In the genomic region with DNA sequence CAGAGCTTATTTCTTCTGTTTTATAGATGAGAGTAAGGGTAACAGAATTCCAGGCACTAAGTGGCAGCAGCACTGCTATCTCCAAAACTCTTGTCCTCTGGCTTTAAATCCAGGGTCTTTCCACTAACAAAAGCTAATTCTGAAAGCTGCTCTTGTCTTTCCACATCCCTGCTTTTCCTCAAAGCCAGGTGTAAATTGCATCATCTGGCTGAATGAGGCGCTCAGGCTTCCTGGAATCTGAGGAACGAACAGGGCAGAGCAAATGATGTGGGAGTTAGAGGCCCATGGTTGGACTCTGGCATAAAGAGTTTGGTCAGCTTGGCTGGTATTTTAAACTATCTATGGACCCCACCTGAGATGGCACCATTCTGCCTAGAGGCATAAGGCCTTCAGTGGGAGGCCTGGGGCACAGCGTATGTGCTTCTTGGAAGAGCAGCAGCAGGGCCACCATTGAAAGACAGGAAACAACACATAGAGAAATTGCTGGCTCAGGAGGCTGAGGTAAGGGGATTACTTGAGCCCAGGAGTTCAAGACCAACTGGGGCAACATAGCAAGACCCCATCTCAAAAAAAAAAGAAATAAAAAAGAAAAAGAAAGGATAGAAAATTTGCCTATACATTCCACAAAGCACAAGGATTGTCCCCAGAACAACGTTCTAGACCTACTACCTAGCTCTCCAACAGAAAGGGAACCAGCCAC, we compare ENCODE assay signal across 24 cellular contexts. TPM values are rescaled to one million over a fixed set of nuclear protein-coding genes. Genes with fewer than 3 reads are reported as not detected.
DNase-seq lines count a peak whose midpoint lies in the region; ATAC-seq, FAIRE-seq and TF ChIP-seq lines count a peak whose summit lies in the region.
"Had no signal": no experiment of that assay in that cellular context is flagged by ENCODE, and none has a peak within 500 bp of the region (broad histone marks: within the 10 kb centered on the region; RNA-seq: fewer than 3 reads in every experiment).

No MANE protein-coding gene starts in this region.

- H3K27ac Mint-ChIP-seq in glutamatergic neuron (ENCODE audit: unreplicated experiment) (no peak overlapping the region), neural progenitor cell (no peak overlapping the region)
- H3K27ac Mint-ChIP-seq: activated CD4-positive, alpha-beta memory T cell treated with anti-CD3 and anti-CD28 coated beads, Interleukin-2, amount 10 ng/mL, durations not matched to agents 7 days and 5 days; activated naive CD8-positive, alpha-beta T cell treated with anti-CD3 and anti-CD28 coated beads, Interleukin-2, amount 10 ng/mL, durations not matched to agents 7 days and 5 days; activated T-cell treated with anti-CD3 and anti-CD28 coated beads, Interleukin-2, amount 50 U/mL, for 72 hours; T-cell had no signal

- H4K20me1 ChIP-seq in neural progenitor cell (ENCODE audit: low read depth): peaks cover 34% of the 10 kb centered on the region

- H3K9me3 Mint-ChIP-seq in glutamatergic neuron (ENCODE audit: unreplicated experiment) (peaks cover 12% of the 10 kb centered on the region), neural progenitor cell (no peaks in the 10 kb centered on the region)
- H3K9me3 Mint-ChIP-seq: activated CD4-positive, alpha-beta memory T cell treated with anti-CD3 and anti-CD28 coated beads, Interleukin-2, amount 10 ng/mL, durations not matched to agents 7 days and 5 days; activated naive CD8-positive, alpha-beta T cell treated with anti-CD3 and anti-CD28 coated beads, Interleukin-2, amount 10 ng/mL, durations not matched to agents 7 days and 5 days; activated T-cell treated with anti-CD3 and anti-CD28 coated beads, Interleukin-2, amount 50 U/mL, for 72 hours; T-cell had no signal

- H3K4me1 ChIP-seq in neural progenitor cell: peaks cover 34% of the 10 kb centered on the region

- peaks cover 35% of the 10 kb centered on the region for H3F3A ChIP-seq in neural progenitor cell (ENCODE audit: low read depth)

- H3K4me3 Mint-ChIP-seq in glutamatergic neuron (ENCODE audit: unreplicated experiment) (peak overlapping the region; percentile 10), neural progenitor cell (peak overlapping the region; percentile 7)
- H3K4me3 Mint-ChIP-seq: activated CD4-positive, alpha-beta memory T cell treated with anti-CD3 and anti-CD28 coated beads, Interleukin-2, amount 10 ng/mL, durations not matched to agents 7 days and 5 days; activated naive CD8-positive, alpha-beta T cell treated with anti-CD3 and anti-CD28 coated beads, Interleukin-2, amount 10 ng/mL, durations not matched to agents 7 days and 5 days; activated T-cell treated with anti-CD3 and anti-CD28 coated beads, Interleukin-2, amount 50 U/mL, for 72 hours had no signal

- peaks cover 16% of the 10 kb centered on the region for H3K4me1 Mint-ChIP-seq in glutamatergic neuron (ENCODE audit: low read depth, unreplicated experiment)
- peaks cover 38% of the 10 kb centered on the region for H3K4me1 Mint-ChIP-seq in neural progenitor cell

- no peak for FAIRE-seq in frontal cortex (lab: Jason Lieb, UNC)
- FAIRE-seq: GM12892 had no signal

- ATAC-seq in HG03469 (IDR thresholded peaks at IDR 0.05; ENCODE audit: unreplicated experiment): no peak
- ATAC-seq: activated T-cell treated with anti-CD3 and anti-CD28 coated beads, Interleukin-2, amount 50 U/mL, for 72 hours; T-cell had no signal

- DNase-seq in HT-29 (ENCODE audit: low spot score): peak; percentile 32
- DNase-seq in glutamatergic neuron: no peak
- DNase-seq in neural progenitor cell (ENCODE audit: low spot score): peak; percentile 83
- DNase-seq in SKM-1 treated with dmso at 0.1 percent for 144 hours (lab: John Stamatoyannopoulos, UW; ENCODE audit: unreplicated experiment): no peak
- no peak for DNase-seq in COLO668 (lab: John Stamatoyannopoulos, UW; ENCODE audit: unreplicated experiment)
- DNase-seq in frontal cortex (ENCODE audit: low spot score in 2 of 2): no peak
- DNase-seq: activated CD4-positive, alpha-beta memory T cell treated with anti-CD3 and anti-CD28 coated beads, Interleukin-2, amount 10 ng/mL, durations not matched to agents 7 days and 5 days; activated naive CD8-positive, alpha-beta T cell treated with anti-CD3 and anti-CD28 coated beads, Interleukin-2, amount 10 ng/mL, durations not matched to agents 7 days and 5 days; activated T-cell treated with anti-CD3 and anti-CD28 coated beads, Interleukin-2, amount 50 U/mL, for 72 hours; central memory CD4-positive, alpha-beta T cell; effector memory CD4-positive, alpha-beta T cell; GDM1; hippocampal formation; NCI-H1105; T-cell; WERI-Rb-1 had no signal

- no peaks in the 10 kb centered on the region for H3K9me3 ChIP-seq in neural progenitor cell (ENCODE audit: low read depth)

- H3K27me3 ChIP-seq in neural progenitor cell: peaks cover 84% of the 10 kb centered on the region

- H3K4me3 ChIP-seq in neural progenitor cell: no peak overlapping the region

- H3K4me2 ChIP-seq in neural progenitor cell: peak overlapping the region; percentile 98
- H3K4me2 ChIP-seq: KMS-11 had no signal

- H3K79me2 ChIP-seq in neural progenitor cell (ENCODE audit: low read depth): no peaks in the 10 kb centered on the region
- H3K79me2 ChIP-seq: parathyroid adenoma had no signal

- no peaks in the 10 kb centered on the region for H3K36me3 Mint-ChIP-seq in glutamatergic neuron (ENCODE audit: unreplicated experiment)
- no peaks in the 10 kb centered on the region for H3K36me3 Mint-ChIP-seq in neural progenitor cell
- H3K36me3 Mint-ChIP-seq: activated naive CD8-positive, alpha-beta T cell treated with anti-CD3 and anti-CD28 coated beads, Interleukin-2, amount 10 ng/mL, durations not matched to agents 7 days and 5 days had no signal

- no peak overlapping the region for H3K9ac ChIP-seq in neural progenitor cell
- H3K9ac ChIP-seq: KMS-11, parathyroid adenoma had no signal

- peak overlapping the region; percentile 54; the same call in 1 of the 2 replicates for H3K27ac ChIP-seq in VCaP
- H3K27ac ChIP-seq in neural progenitor cell: no peak overlapping the region
- H3K27ac ChIP-seq: KMS-11, parathyroid adenoma, WERI-Rb-1 had no signal

- no peaks in the 10 kb centered on the region for H3K36me3 ChIP-seq in neural progenitor cell
- H3K36me3 ChIP-seq: WERI-Rb-1 had no signal

- TF ChIP-seq CTCF in VCaP (conservative IDR thresholded peaks at IDR 0.05): no peak
- no peak for TF ChIP-seq CTCF in glutamatergic neuron (IDR thresholded peaks at IDR 0.05; ENCODE audit: partially characterized antibody, unreplicated experiment)
- TF ChIP-seq CTCF in neural progenitor cell (IDR thresholded peaks at IDR 0.05): no peak

- H2AFZ ChIP-seq in neural progenitor cell (replicated peaks): no peak overlapping the region
- H2AFZ ChIP-seq: parathyroid adenoma had no signal

- H3K27me3 Mint-ChIP-seq in glutamatergic neuron (ENCODE audit: unreplicated experiment) (peaks cover 10% of the 10 kb centered on the region), neural progenitor cell (ENCODE audit: insufficient read depth, low read depth) (peaks cover 25% of the 10 kb centered on the region)

RNA-seq across cellular contexts. Expression of a gene that starts 1.9 kb away (rescaled TPM):
- not detected in 2 replicates for total RNA-seq in HT-29 (2014; rRNA removed; shearing (Covaris generic))
- total RNA-seq in glutamatergic neuron (ENCODE audit: unreplicated experiment) (0.34 TPM), neural progenitor cell (ENCODE audit: low replicate concordance) (0.03 TPM in 1 of 2 replicates, not detected in the other), frontal cortex (0.82 TPM)
- total RNA-seq: activated CD4-positive, alpha-beta memory T cell treated with anti-CD3 and anti-CD28 coated beads, Interleukin-2, amount 10 ng/mL, durations not matched to agents 7 days and 5 days; H4 had no signal

RNA-seq across cellular contexts. Expression of a gene that starts 25.9 kb away (rescaled TPM):
- total RNA-seq in HT-29 (2014; rRNA removed; shearing (Covaris generic)): not detected in 2 replicates
- total RNA-seq in glutamatergic neuron (ENCODE audit: unreplicated experiment) (not detected), neural progenitor cell (ENCODE audit: low replicate concordance) (0.03 and 0.41 TPM in 2 replicates), frontal cortex (not detected)
- total RNA-seq: activated CD4-positive, alpha-beta memory T cell treated with anti-CD3 and anti-CD28 coated beads, Interleukin-2, amount 10 ng/mL, durations not matched to agents 7 days and 5 days; activated T-cell treated with anti-CD3 and anti-CD28 coated beads, Interleukin-2, amount 50 U/mL, for 72 hours; H4; kidney epithelial cell; T-cell; temporal lobe had no signal

RNA-seq across cellular contexts. Expression of a gene that starts 49.7 kb away (rescaled TPM):
- 0.20 and 0.86 TPM in 2 replicates for total RNA-seq in HT-29 (2014; rRNA removed; shearing (Covaris generic))
- total RNA-seq in glutamatergic neuron (ENCODE audit: unreplicated experiment) (0.34 TPM), neural progenitor cell (ENCODE audit: low replicate concordance) (not detected in 2 replicates), frontal cortex (0.41 TPM)
- total RNA-seq: activated CD4-positive, alpha-beta memory T cell treated with anti-CD3 and anti-CD28 coated beads, Interleukin-2, amount 10 ng/mL, durations not matched to agents 7 days and 5 days; activated naive CD8-positive, alpha-beta T cell treated with anti-CD3 and anti-CD28 coated beads, Interleukin-2, amount 10 ng/mL, durations not matched to agents 7 days and 5 days; H4; kidney epithelial cell; T-cell had no signal

Comparison
In these comparisons a context has a peak if more than half of its experiments do, and no peak if none do; other contexts are left out.
1. DNase-seq: peak in HT-29 (single experiment) and neural progenitor cell (single experiment); none in glutamatergic neuron (single experiment), SKM-1 treated with dmso at 0.1 percent for 144 hours (single experiment), COLO668 (single experiment) and frontal cortex (0 of 2).